In the genomic region with DNA sequence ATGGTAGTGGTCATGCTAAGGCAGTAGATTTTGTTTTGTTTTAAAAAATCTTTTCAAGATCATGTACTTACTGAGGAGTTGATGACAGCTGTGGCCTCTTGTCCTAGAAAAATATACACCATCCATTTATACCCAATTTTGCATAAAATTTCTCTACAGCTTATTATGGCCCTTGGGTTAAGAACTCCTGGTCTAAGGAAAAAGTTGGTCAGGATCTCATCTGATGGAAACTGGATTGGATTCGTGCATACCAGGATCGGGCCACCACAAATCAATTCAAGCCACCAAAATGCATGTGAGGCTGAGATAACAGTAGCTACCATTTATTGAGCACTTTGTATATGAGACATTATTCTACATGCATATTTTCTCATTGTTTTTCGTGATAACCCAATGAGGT, we compare ENCODE assay signal across 31 cellular contexts.
"Had no signal": no experiment of that assay in that cellular context is flagged by ENCODE, and none has a peak within 500 bp of the region (broad histone marks: within the 10 kb centered on the region; RNA-seq: fewer than 3 reads in every experiment).

No MANE protein-coding gene starts in this region.

- DNase-seq: hypothalamus; immature natural killer cell; kidney; left colon; left lung; lower lobe of right lung; mammary epithelial cell; mesenchymal stem cell; naive B cell; natural killer cell; nephron progenitor cell; occipital lobe; ovary; stimulated activated CD4-positive, alpha-beta T cell treated with anti-CD3 and anti-CD28 coated beads, Interleukin-12 subunit alpha, Interleukin-12 subunit beta, amount 100 ng/mL, for 4 hours; stimulated activated CD4-positive, alpha-beta T cell treated with anti-CD3 and anti-CD28 coated beads, Interleukin-15, amount 100 ng/mL, for 24 hours; stimulated activated CD4-positive, alpha-beta T cell treated with anti-CD3 and anti-CD28 coated beads, Interleukin-2, amount 100 ng/mL, for 24 hours; stimulated activated CD4-positive, alpha-beta T cell treated with anti-CD3 and anti-CD28 coated beads, Interleukin-4, amount 100 ng/mL, for 1 hour; stimulated activated naive B cell treated with anti-CD40 and anti-IgM and Interleukin-4, amounts not matched to agents 10 μg/mL and 1 μg/mL and 100 μg/mL, for 72 hours; stimulated activated naive CD8-positive, alpha-beta T cell treated with anti-CD3 and anti-CD28 coated beads, Interleukin-15, Interleukin-2, amounts not matched to agents 100 U/mL and 50 U/mL, for 24 hours; stomach; testis; thyroid gland; transverse colon; upper lobe of left lung had no signal

- FAIRE-seq: islet of Langerhans, kidney had no signal

- H3K9me3 ChIP-seq: left lung, lower lobe of right lung, neutrophil, ovary, right atrium auricular region, stomach, testis, thyroid gland, transverse colon, upper lobe of left lung, vagina had no signal

- H3K4me2 ChIP-seq: neural progenitor cell had no signal

- H2AFZ ChIP-seq: neural progenitor cell had no signal

- ATAC-seq: left colon; left lung; lower lobe of right lung; natural killer cell; sciatic nerve; stimulated activated naive B cell treated with anti-CD40 and anti-IgM and Interleukin-4, amounts not matched to agents 10 μg/mL and 1 μg/mL and 100 μg/mL, for 72 hours; stimulated activated naive CD8-positive, alpha-beta T cell treated with anti-CD3 and anti-CD28 coated beads, Interleukin-15, Interleukin-2, amounts not matched to agents 100 U/mL and 50 U/mL, for 24 hours had no signal

- H3K27ac ChIP-seq: left lung, lower lobe of right lung, neural progenitor cell, neutrophil, ovary, right atrium auricular region, skin epidermis, stomach, testis, thyroid gland, transverse colon, upper lobe of left lung, vagina had no signal

- H3K27me3 ChIP-seq: left lung, neural progenitor cell, neutrophil, ovary, right atrium auricular region, stomach, testis, thyroid gland, transverse colon, upper lobe of left lung, vagina had no signal

- H3K36me3 ChIP-seq: neural progenitor cell, ovary had no signal

- H3K4me1 ChIP-seq: left lung, lower lobe of right lung, neural progenitor cell, testis, upper lobe of left lung had no signal

- H3K9ac ChIP-seq: neural progenitor cell had no signal

- H3K4me3 ChIP-seq: left lung, lower lobe of right lung, neural progenitor cell, ovary, right atrium auricular region, skin epidermis, stomach, testis, thyroid gland, transverse colon, upper lobe of left lung, vagina had no signal
